In genomic region chr1:248945856-248946416, GRCh38 we compare ENCODE assay signal across 1 cellular context.
TF ChIP-seq lines count a peak whose summit lies in the region.

No MANE protein-coding gene starts in this region.

TF ChIP-seq in HepG2, 621 proteins besides CTCF, POLR2A, EP300 and RAD21:
- TF ChIP-seq, protein P1, sequence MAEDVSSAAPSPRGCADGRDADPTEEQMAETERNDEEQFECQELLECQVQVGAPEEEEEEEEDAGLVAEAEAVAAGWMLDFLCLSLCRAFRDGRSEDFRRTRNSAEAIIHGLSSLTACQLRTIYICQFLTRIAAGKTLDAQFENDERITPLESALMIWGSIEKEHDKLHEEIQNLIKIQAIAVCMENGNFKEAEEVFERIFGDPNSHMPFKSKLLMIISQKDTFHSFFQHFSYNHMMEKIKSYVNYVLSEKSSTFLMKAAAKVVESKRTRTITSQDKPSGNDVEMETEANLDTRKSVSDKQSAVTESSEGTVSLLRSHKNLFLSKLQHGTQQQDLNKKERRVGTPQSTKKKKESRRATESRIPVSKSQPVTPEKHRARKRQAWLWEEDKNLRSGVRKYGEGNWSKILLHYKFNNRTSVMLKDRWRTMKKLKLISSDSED (CRISPR knock-in tag; IDR thresholded peaks at IDR 0.05): peak; percentile 99
- peak; percentile 15 for TF ChIP-seq PCBP2 (optimal IDR thresholded peaks at IDR 0.05; ENCODE audit: low read depth, low read length, poor library complexity, severe bottlenecking)
